In the genomic region with DNA sequence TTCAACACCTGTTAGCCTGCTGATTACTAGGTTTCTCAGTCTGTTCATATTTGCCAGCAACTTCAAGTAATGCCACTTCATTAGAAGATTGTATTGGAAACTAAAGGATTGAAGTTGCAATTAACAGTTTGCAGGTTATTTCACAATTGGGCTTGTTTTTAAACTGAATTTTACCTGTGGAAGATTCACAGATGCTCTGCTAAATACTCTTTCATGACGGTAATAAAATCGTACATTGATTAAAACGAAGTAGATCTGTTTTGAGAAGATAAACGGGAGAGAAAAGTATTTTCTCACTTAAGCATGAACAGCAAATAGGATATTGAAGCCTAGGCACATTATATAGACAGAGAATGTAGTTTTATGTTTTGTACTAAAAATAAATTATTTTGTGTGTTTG, we compare ENCODE assay signal across 3 cellular contexts.
TF ChIP-seq lines count a peak whose summit lies in the region.

No MANE protein-coding gene starts in this region.

TF ChIP-seq in A549, 52 proteins besides CTCF, POLR2A, EP300 and RAD21 (continued from another document):
- TF ChIP-seq, protein P1, sequence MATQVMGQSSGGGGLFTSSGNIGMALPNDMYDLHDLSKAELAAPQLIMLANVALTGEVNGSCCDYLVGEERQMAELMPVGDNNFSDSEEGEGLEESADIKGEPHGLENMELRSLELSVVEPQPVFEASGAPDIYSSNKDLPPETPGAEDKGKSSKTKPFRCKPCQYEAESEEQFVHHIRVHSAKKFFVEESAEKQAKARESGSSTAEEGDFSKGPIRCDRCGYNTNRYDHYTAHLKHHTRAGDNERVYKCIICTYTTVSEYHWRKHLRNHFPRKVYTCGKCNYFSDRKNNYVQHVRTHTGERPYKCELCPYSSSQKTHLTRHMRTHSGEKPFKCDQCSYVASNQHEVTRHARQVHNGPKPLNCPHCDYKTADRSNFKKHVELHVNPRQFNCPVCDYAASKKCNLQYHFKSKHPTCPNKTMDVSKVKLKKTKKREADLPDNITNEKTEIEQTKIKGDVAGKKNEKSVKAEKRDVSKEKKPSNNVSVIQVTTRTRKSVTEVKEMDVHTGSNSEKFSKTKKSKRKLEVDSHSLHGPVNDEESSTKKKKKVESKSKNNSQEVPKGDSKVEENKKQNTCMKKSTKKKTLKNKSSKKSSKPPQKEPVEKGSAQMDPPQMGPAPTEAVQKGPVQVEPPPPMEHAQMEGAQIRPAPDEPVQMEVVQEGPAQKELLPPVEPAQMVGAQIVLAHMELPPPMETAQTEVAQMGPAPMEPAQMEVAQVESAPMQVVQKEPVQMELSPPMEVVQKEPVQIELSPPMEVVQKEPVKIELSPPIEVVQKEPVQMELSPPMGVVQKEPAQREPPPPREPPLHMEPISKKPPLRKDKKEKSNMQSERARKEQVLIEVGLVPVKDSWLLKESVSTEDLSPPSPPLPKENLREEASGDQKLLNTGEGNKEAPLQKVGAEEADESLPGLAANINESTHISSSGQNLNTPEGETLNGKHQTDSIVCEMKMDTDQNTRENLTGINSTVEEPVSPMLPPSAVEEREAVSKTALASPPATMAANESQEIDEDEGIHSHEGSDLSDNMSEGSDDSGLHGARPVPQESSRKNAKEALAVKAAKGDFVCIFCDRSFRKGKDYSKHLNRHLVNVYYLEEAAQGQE (IDR thresholded peaks at IDR 0.05): no peak
- no peak for TF ChIP-seq HOXB13 (CRISPR knock-in tag; IDR thresholded peaks at IDR 0.05; ENCODE audit: low read depth)
- TF ChIP-seq, protein P2, sequence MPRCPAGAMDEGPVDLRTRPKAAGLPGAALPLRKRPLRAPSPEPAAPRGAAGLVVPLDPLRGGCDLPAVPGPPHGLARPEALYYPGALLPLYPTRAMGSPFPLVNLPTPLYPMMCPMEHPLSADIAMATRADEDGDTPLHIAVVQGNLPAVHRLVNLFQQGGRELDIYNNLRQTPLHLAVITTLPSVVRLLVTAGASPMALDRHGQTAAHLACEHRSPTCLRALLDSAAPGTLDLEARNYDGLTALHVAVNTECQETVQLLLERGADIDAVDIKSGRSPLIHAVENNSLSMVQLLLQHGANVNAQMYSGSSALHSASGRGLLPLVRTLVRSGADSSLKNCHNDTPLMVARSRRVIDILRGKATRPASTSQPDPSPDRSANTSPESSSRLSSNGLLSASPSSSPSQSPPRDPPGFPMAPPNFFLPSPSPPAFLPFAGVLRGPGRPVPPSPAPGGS (IDR thresholded peaks at IDR 0.05): no peak
- TF ChIP-seq CBX8 (IDR thresholded peaks at IDR 0.05): 0 out of 2 replicates have a peak, but pooled peaks have one; percentile 72
- no peak for TF ChIP-seq PHF8 (IDR thresholded peaks at IDR 0.05; ENCODE audit: borderline replicate concordance, low read depth)

TF ChIP-seq in GM23338, 12 proteins besides CTCF, POLR2A, EP300 and RAD21:
- TF ChIP-seq, protein P3, sequence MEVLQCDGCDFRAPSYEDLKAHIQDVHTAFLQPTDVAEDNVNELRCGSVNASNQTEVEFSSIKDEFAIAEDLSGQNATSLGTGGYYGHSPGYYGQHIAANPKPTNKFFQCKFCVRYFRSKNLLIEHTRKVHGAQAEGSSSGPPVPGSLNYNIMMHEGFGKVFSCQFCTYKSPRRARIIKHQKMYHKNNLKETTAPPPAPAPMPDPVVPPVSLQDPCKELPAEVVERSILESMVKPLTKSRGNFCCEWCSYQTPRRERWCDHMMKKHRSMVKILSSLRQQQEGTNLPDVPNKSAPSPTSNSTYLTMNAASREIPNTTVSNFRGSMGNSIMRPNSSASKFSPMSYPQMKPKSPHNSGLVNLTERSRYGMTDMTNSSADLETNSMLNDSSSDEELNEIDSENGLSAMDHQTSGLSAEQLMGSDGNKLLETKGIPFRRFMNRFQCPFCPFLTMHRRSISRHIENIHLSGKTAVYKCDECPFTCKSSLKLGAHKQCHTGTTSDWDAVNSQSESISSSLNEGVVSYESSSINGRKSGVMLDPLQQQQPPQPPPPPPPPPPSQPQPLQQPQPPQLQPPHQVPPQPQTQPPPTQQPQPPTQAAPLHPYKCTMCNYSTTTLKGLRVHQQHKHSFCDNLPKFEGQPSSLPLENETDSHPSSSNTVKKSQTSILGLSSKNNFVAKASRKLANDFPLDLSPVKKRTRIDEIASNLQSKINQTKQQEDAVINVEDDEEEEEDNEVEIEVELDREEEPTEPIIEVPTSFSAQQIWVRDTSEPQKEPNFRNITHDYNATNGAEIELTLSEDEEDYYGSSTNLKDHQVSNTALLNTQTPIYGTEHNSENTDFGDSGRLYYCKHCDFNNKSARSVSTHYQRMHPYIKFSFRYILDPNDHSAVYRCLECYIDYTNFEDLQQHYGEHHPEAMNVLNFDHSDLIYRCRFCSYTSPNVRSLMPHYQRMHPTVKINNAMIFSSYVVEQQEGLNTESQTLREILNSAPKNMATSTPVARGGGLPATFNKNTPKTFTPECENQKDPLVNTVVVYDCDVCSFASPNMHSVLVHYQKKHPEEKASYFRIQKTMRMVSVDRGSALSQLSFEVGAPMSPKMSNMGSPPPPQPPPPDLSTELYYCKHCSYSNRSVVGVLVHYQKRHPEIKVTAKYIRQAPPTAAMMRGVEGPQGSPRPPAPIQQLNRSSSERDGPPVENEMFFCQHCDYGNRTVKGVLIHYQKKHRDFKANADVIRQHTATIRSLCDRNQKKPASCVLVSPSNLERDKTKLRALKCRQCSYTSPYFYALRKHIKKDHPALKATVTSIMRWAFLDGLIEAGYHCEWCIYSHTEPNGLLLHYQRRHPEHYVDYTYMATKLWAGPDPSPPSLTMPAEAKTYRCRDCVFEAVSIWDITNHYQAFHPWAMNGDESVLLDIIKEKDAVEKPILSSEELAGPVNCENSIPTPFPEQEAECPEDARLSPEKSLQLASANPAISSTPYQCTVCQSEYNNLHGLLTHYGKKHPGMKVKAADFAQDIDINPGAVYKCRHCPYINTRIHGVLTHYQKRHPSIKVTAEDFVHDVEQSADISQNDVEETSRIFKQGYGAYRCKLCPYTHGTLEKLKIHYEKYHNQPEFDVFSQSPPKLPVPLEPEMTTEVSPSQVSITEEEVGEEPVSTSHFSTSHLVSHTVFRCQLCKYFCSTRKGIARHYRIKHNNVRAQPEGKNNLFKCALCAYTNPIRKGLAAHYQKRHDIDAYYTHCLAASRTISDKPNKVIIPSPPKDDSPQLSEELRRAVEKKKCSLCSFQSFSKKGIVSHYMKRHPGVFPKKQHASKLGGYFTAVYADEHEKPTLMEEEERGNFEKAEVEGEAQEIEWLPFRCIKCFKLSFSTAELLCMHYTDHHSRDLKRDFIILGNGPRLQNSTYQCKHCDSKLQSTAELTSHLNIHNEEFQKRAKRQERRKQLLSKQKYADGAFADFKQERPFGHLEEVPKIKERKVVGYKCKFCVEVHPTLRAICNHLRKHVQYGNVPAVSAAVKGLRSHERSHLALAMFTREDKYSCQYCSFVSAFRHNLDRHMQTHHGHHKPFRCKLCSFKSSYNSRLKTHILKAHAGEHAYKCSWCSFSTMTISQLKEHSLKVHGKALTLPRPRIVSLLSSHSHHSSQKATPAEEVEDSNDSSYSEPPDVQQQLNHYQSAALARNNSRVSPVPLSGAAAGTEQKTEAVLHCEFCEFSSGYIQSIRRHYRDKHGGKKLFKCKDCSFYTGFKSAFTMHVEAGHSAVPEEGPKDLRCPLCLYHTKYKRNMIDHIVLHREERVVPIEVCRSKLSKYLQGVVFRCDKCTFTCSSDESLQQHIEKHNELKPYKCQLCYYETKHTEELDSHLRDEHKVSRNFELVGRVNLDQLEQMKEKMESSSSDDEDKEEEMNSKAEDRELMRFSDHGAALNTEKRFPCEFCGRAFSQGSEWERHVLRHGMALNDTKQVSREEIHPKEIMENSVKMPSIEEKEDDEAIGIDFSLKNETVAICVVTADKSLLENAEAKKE (CRISPR knock-in tag; IDR thresholded peaks at IDR 0.05): no peak
- TF ChIP-seq ZNF114 (CRISPR knock-in tag; IDR thresholded peaks at IDR 0.05) (no peak), CREB1 (CRISPR knock-in tag; IDR thresholded peaks at IDR 0.05; ENCODE audit: low read depth) (no peak)

TF ChIP-seq in WTC11, 78 proteins besides CTCF, POLR2A, EP300 and RAD21 (continued from another document):
- TF ChIP-seq, protein P4, sequence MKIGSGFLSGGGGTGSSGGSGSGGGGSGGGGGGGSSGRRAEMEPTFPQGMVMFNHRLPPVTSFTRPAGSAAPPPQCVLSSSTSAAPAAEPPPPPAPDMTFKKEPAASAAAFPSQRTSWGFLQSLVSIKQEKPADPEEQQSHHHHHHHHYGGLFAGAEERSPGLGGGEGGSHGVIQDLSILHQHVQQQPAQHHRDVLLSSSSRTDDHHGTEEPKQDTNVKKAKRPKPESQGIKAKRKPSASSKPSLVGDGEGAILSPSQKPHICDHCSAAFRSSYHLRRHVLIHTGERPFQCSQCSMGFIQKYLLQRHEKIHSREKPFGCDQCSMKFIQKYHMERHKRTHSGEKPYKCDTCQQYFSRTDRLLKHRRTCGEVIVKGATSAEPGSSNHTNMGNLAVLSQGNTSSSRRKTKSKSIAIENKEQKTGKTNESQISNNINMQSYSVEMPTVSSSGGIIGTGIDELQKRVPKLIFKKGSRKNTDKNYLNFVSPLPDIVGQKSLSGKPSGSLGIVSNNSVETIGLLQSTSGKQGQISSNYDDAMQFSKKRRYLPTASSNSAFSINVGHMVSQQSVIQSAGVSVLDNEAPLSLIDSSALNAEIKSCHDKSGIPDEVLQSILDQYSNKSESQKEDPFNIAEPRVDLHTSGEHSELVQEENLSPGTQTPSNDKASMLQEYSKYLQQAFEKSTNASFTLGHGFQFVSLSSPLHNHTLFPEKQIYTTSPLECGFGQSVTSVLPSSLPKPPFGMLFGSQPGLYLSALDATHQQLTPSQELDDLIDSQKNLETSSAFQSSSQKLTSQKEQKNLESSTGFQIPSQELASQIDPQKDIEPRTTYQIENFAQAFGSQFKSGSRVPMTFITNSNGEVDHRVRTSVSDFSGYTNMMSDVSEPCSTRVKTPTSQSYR (CRISPR knock-in tag; IDR thresholded peaks at IDR 0.05): no peak
- TF ChIP-seq ZBTB21 (CRISPR knock-in tag; IDR thresholded peaks at IDR 0.05; ENCODE audit: borderline replicate concordance) (no peak), SMAD3 (CRISPR knock-in tag; IDR thresholded peaks at IDR 0.05; ENCODE audit: borderline replicate concordance) (no peak), ZNF263 (CRISPR knock-in tag; IDR thresholded peaks at IDR 0.05; ENCODE audit: low read depth) (no peak), GRHL2 (CRISPR knock-in tag; IDR thresholded peaks at IDR 0.05; ENCODE audit: insufficient replicate concordance, severe bottlenecking) (no peak), SOX15 (CRISPR knock-in tag; IDR thresholded peaks at IDR 0.05) (no peak), PRRX2 (CRISPR knock-in tag; IDR thresholded peaks at IDR 0.05) (no peak), ZNF423 (CRISPR knock-in tag; IDR thresholded peaks at IDR 0.05) (no peak), NR3C1 (CRISPR knock-in tag; conservative IDR thresholded peaks at IDR 0.05; ENCODE audit: low read depth) (no peak), ZNF138 (CRISPR knock-in tag; conservative IDR thresholded peaks at IDR 0.05) (no peak)
- TF ChIP-seq, protein P5, sequence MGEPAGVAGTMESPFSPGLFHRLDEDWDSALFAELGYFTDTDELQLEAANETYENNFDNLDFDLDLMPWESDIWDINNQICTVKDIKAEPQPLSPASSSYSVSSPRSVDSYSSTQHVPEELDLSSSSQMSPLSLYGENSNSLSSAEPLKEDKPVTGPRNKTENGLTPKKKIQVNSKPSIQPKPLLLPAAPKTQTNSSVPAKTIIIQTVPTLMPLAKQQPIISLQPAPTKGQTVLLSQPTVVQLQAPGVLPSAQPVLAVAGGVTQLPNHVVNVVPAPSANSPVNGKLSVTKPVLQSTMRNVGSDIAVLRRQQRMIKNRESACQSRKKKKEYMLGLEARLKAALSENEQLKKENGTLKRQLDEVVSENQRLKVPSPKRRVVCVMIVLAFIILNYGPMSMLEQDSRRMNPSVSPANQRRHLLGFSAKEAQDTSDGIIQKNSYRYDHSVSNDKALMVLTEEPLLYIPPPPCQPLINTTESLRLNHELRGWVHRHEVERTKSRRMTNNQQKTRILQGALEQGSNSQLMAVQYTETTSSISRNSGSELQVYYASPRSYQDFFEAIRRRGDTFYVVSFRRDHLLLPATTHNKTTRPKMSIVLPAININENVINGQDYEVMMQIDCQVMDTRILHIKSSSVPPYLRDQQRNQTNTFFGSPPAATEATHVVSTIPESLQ (CRISPR knock-in tag; IDR thresholded peaks at IDR 0.05): no peak
- TF ChIP-seq, protein P6, sequence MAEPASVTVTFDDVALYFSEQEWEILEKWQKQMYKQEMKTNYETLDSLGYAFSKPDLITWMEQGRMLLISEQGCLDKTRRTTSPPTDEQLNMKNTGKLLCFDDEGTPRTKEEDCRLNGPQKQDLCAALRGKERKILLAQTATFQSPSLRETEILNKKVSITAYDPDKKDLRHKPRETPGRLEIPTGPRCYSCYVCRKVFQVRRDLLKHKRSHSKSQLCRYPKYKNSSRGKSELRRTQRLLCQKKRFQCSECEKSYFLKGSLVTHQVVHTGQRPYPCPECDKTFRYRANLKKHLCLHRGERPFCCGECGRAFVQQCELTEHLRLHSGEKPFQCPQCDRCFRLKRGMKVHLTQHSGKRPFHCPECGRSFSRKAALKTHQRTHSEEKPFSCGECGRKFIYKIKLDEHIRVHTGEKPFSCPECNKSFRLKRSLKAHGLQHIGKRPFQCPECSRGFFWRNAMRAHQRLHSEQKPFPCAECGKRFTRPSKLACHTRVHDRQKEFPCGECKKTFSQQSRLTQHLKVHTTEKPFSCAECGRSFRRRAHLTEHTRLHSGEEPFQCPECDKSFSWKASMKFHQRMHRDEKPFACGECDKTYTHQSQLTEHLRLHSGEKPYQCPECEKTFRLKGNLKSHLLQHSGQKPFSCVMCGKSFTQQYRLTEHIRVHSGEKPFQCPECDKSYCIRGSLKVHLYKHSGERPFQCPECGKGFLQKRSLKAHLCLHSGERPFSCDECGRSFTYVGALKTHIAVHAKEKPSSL (CRISPR knock-in tag; conservative IDR thresholded peaks at IDR 0.05): no peak
- TF ChIP-seq, protein P7, sequence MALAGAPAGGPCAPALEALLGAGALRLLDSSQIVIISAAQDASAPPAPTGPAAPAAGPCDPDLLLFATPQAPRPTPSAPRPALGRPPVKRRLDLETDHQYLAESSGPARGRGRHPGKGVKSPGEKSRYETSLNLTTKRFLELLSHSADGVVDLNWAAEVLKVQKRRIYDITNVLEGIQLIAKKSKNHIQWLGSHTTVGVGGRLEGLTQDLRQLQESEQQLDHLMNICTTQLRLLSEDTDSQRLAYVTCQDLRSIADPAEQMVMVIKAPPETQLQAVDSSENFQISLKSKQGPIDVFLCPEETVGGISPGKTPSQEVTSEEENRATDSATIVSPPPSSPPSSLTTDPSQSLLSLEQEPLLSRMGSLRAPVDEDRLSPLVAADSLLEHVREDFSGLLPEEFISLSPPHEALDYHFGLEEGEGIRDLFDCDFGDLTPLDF (CRISPR knock-in tag; IDR thresholded peaks at IDR 0.05): no peak
